23 cellular contexts compared by ENCODE assay signal in the genomic region with DNA sequence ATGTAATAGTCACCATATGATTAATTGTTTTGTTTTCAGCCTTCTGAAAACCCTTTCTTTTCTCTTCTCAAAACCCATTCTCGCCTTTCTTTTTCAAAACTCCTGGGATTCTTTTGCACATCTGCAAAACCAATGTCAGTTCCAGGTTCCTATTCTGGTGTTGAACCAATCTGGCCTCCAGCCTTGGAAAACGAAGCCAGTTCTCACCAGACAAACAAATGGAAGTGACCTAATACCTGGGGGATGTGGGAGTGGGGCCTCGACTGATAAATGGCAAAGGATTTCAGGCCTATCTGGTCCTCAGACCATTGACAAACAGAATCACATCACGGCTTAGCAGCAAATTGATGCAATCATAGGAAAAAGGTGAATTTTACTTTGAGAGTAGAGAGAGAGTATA.
"Had no signal": no experiment of that assay in that cellular context is flagged by ENCODE, and none has a peak within 500 bp of the region (broad histone marks: within the 10 kb centered on the region; RNA-seq: fewer than 3 reads in every experiment).

No MANE protein-coding gene starts in this region.

- H3K4me3 Mint-ChIP-seq: activated CD8-positive, alpha-beta T cell treated with anti-CD3 and anti-CD28 coated beads, Interleukin-2, amount 10 ng/mL, durations not matched to agents 7 days and 5 days; activated naive CD8-positive, alpha-beta T cell treated with anti-CD3 and anti-CD28 coated beads, Interleukin-2, amount 10 ng/mL, durations not matched to agents 7 days and 5 days; brain; T-helper 1 cell treated with Interleukin-12 subunit alpha and Interleukin-12 subunit beta and Interleukin-4 antibody, amounts not matched to agents 30 μg/mL and 1 μg/mL, for 36 hours; WTC11 had no signal

- H3K36me3 ChIP-seq: adrenal gland, cardiac muscle cell, MG63 had no signal

- H3K27me3 ChIP-seq: adrenal gland, cardiac muscle cell, MG63 had no signal

- ATAC-seq: activated CD8-positive, alpha-beta T cell treated with anti-CD3 and anti-CD28 coated beads, Interleukin-2, amount 10 ng/mL, durations not matched to agents 7 days and 5 days; PC-3; WTC11 had no signal

- H3K27ac ChIP-seq: adrenal gland, cardiac muscle cell had no signal

- H3K4me1 ChIP-seq: adrenal gland had no signal

- H3K27ac Mint-ChIP-seq: activated CD8-positive, alpha-beta T cell treated with anti-CD3 and anti-CD28 coated beads, Interleukin-2, amount 10 ng/mL, durations not matched to agents 7 days and 5 days; activated naive CD8-positive, alpha-beta T cell treated with anti-CD3 and anti-CD28 coated beads, Interleukin-2, amount 10 ng/mL, durations not matched to agents 7 days and 5 days; brain; T-helper 1 cell treated with Interleukin-12 subunit alpha and Interleukin-12 subunit beta and Interleukin-4 antibody, amounts not matched to agents 30 μg/mL and 1 μg/mL, for 36 hours; WTC11 had no signal

- H3K9me3 Mint-ChIP-seq: activated naive CD8-positive, alpha-beta T cell treated with anti-CD3 and anti-CD28 coated beads, Interleukin-2, amount 10 ng/mL, durations not matched to agents 7 days and 5 days; brain; T-helper 1 cell treated with Interleukin-12 subunit alpha and Interleukin-12 subunit beta and Interleukin-4 antibody, amounts not matched to agents 30 μg/mL and 1 μg/mL, for 36 hours; WTC11 had no signal

- H3K36me3 Mint-ChIP-seq: activated naive CD8-positive, alpha-beta T cell treated with anti-CD3 and anti-CD28 coated beads, Interleukin-2, amount 10 ng/mL, durations not matched to agents 7 days and 5 days; brain; WTC11 had no signal

- DNase-seq: activated CD4-positive, alpha-beta T cell treated with anti-CD3 and anti-CD28 coated beads for 48 hours; activated CD4-positive, alpha-beta T cell treated with anti-CD3 and anti-CD28 coated beads, Interleukin-2, amount 50 U/mL, for 4 hours; activated CD4-positive, CD25-positive, alpha-beta regulatory T cell treated with anti-CD3 and anti-CD28 coated beads, Interleukin-2, amount 50 U/mL, for 72 hours; activated CD8-positive, alpha-beta memory T cell treated with anti-CD3 and anti-CD28 coated beads, Interleukin-2, amount 50 U/mL, for 48 hours; activated CD8-positive, alpha-beta T cell treated with anti-CD3 and anti-CD28 coated beads, Interleukin-2, amount 10 ng/mL, durations not matched to agents 7 days and 5 days; activated naive CD4-positive, alpha-beta T cell treated with anti-CD3 and anti-CD28 coated beads, Interleukin-2, amount 50 U/mL, for 16 hours; activated naive CD8-positive, alpha-beta T cell treated with anti-CD3 and anti-CD28 coated beads, Interleukin-2, amount 10 ng/mL, durations not matched to agents 7 days and 5 days; activated T-cell treated with anti-CD3 and anti-CD28 coated beads, Interleukin-2, amount 50 U/mL, for 1 hour; adrenal gland; anterior cingulate cortex; MG63; NCI-H1105; NCI-H1436 treated with DMSO at 0.1 percent for 48 hours; NCI-H187; NCI-H2081; NCI-H446; NCI-H524; PC-3; SHP77 treated with DMSO at 0.1 percent for 48 hours had no signal

- H3K9me3 ChIP-seq: adrenal gland, MG63 had no signal

- H3K4me3 ChIP-seq: adrenal gland, cardiac muscle cell, MG63 had no signal

- H3K4me1 Mint-ChIP-seq: activated naive CD8-positive, alpha-beta T cell treated with anti-CD3 and anti-CD28 coated beads, Interleukin-2, amount 10 ng/mL, durations not matched to agents 7 days and 5 days; brain had no signal
